8 cellular contexts compared by ENCODE assay signal in the genomic region with DNA sequence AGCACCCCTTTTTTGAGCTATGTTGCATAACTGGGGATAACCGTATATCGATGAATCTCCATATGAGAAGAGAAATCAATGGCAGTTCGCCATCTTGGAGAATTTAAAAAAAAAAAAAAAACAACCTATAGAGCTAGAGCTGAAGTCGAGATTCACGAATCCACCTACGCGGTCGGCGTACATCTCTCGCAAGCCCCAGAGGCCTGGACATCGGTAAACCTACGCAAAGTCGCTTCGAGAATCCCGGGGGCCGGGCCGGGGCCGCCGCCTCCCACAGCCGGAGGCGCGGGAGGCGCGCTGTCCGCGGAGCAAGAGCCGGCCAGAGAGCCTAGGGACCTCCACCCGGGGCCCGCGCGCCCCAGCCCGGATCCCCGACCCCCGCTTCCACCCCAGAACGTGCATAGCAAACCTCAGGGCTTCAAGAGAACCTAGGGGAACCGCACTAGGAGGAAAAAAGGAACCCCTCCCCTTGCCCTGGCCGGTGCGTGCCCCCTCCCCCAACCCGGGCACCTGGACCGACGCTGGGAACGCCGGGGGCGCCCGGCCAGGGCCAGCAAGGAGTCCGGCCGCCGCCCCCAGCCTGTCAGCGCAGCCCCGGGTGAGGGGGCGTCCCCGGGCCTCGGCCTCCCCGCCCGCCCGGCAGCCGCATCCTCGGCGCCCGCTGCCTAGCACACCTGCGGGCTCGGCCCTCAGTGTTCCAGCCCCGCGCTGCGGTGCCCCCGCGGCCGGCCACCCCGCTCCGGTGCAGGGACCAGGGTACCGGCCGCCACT. TPM values are rescaled to one million over a fixed set of nuclear protein-coding genes. Genes with fewer than 3 reads are reported as not detected.
A peak's percentile ranks its signal among the peaks of the same experiment; 100 is the strongest.
DNase-seq lines count a peak whose midpoint lies in the region; ATAC-seq, FAIRE-seq and TF ChIP-seq lines count a peak whose summit lies in the region.

No MANE protein-coding gene starts in this region.

- no peaks in the 10 kb centered on the region for H3K9me3 ChIP-seq in H1 (ENCODE audit: insufficient read depth in 2 of 2, low read depth in 1 of 2, low read length in 1 of 2)

- no peaks in the 10 kb centered on the region for H3K27me3 ChIP-seq in H1 (replicated peaks in 1 of 4; ENCODE audit: control insufficient read depth in 3 of 4, extremely low read depth in 1 of 4, insufficient read depth in 3 of 4, low read length in 3 of 4)

- peak overlapping the region; percentile 91 to 99 (median 96) for H3K9ac ChIP-seq in H1 (replicated peaks in 1 of 4; ENCODE audit: extremely low read depth in 1 of 4, low read depth in 3 of 4, low read length in 3 of 4)

- H3K4me1 Mint-ChIP-seq in activated CD8-positive, alpha-beta memory T cell treated with anti-CD3 and anti-CD28 coated beads, Interleukin-2, amount 10 ng/mL, durations not matched to agents 7 days and 5 days = peaks cover 12% of the 10 kb centered on the region
- peaks cover 14% of the 10 kb centered on the region for H3K4me1 Mint-ChIP-seq in memory B cell

- peak overlapping the region; percentile 36 for H3K27ac Mint-ChIP-seq in activated CD8-positive, alpha-beta memory T cell treated with anti-CD3 and anti-CD28 coated beads, Interleukin-2, amount 10 ng/mL, durations not matched to agents 7 days and 5 days
- H3K27ac Mint-ChIP-seq in memory B cell = peak overlapping the region; percentile 24

- H3K18ac ChIP-seq in H1 (ENCODE audit: extremely low read depth, low read length) = peak overlapping the region; percentile 95; the same call in 1 of the 2 replicates

- peak; percentile 39 to 68 for TF ChIP-seq POLR2A in H1 (IDR thresholded peaks at IDR 0.05; ENCODE audit: control extremely low read depth in 1 of 2, low read depth in 2 of 2, low read length in 2 of 2)

- peak overlapping the region; percentile 71 for H3K4me3 Mint-ChIP-seq in activated CD8-positive, alpha-beta memory T cell treated with anti-CD3 and anti-CD28 coated beads, Interleukin-2, amount 10 ng/mL, durations not matched to agents 7 days and 5 days
- peak overlapping the region; percentile 89 for H3K4me3 Mint-ChIP-seq in memory B cell

- H2AFZ ChIP-seq in H1 (ENCODE audit: low read length) = no peak overlapping the region

- no peak overlapping the region for H2BK15ac ChIP-seq in H1 (ENCODE audit: low read length)

- no peak for TF ChIP-seq CTCF in H1 (IDR thresholded peaks at IDR 0.05; ENCODE audit: control extremely low read depth in 1 of 3, insufficient read depth in 1 of 3, low read depth in 1 of 3, low read length in 3 of 3)

- 2% methylated on average over 43 of the region's 72 CpGs; no CpG with 5 or more reads in 1 of the 2 experiments for WGBS in H1 (ENCODE audit: extremely low coverage in 1 of 2, insufficient coverage in 1 of 2, insufficient read length in 1 of 2, insufficient replicate concordance in 2 of 2, low coverage in 1 of 2, low lambda C conversion rate in 2 of 2, missing lambda C conversion rate in 1 of 2), 2 experiments

- no peaks in the 10 kb centered on the region; the same call in 1 of the 2 replicates for H3K79me1 ChIP-seq in H1 (ENCODE audit: low read depth, low read length)

- CTCF ChIA-PET in activated CD8-positive, alpha-beta memory T cell treated with anti-CD3 and anti-CD28 coated beads, Interleukin-2, amount 10 ng/mL, durations not matched to agents 7 days and 5 days (lab: Charles Lee) = interaction anchor here (0.7 to 5.3 kb wide), 3 partner anchors 12 to 525 kb away, joined by 3 to 40 read pairs (median 4); no protein-coding TSS in a partner anchor
- CTCF ChIA-PET in H1 (lab: Charles Lee; ENCODE audit: partially characterized antibody) = interaction anchor here (0.7 to 9.2 kb wide), 6 partner anchors 12 to 248 kb away, joined by 3 to 75 read pairs (median 6); no protein-coding TSS in a partner anchor

- TF ChIP-seq RAD21 in H1 (IDR thresholded peaks at IDR 0.05 in 1 of 2, conservative IDR thresholded peaks at IDR 0.05 in 1 of 2; ENCODE audit: low read depth in 2 of 2, low read length in 2 of 2) = no peak

- H4K20me1 ChIP-seq in H1 (replicated peaks in 1 of 2; ENCODE audit: control insufficient read depth in 1 of 2, insufficient read depth in 2 of 2, low read length in 2 of 2) = peaks cover 4 to 12% of the 10 kb centered on the region in 2 experiments

- H3K27ac ChIP-seq in H1 (ENCODE audit: low read depth, low read length) = peak overlapping the region; percentile 95

- peaks cover 10 to 65% of the 10 kb centered on the region in 2 experiments; a peak in 3 of 4 replicates for H3K79me2 ChIP-seq in H1 (ENCODE audit: control insufficient read depth in 1 of 2, insufficient read depth in 2 of 2, low read length in 2 of 2)

- H2AK5ac ChIP-seq in H1 (ENCODE audit: low read depth, low read length) = no peak overlapping the region

- ATAC-seq in GM19025 (IDR thresholded peaks at IDR 0.05; ENCODE audit: low read depth, unreplicated experiment) = peak; percentile 57
- ATAC-seq in HG03280 (IDR thresholded peaks at IDR 0.05; ENCODE audit: unreplicated experiment) = peak; percentile 60
- ATAC-seq in activated CD8-positive, alpha-beta memory T cell treated with anti-CD3 and anti-CD28 coated beads, Interleukin-2, amount 10 ng/mL, durations not matched to agents 7 days and 5 days = peak; percentile 69
- ATAC-seq in memory B cell (ENCODE audit: low read depth) = peak; percentile 64

- peak overlapping the region; percentile 60 to 81 for H3K4me2 ChIP-seq in H1 (ENCODE audit: insufficient read depth in 1 of 2, low read depth in 2 of 2, low read length in 2 of 2)

- peak overlapping the region; percentile 19 for H2BK120ac ChIP-seq in H1 (replicated peaks; ENCODE audit: low read depth, low read length)

- peak overlapping the region; percentile 80 for H3K56ac ChIP-seq in H1 (replicated peaks; ENCODE audit: insufficient read length, low read depth, low read length)

- peak overlapping the region; percentile 86 for H2BK5ac ChIP-seq in H1 (ENCODE audit: low read depth, low read length)

- H4K8ac ChIP-seq in H1 (ENCODE audit: extremely low read depth, insufficient read depth, low read length) = peak overlapping the region; percentile 93; the same call in 1 of the 2 replicates

- H2BK12ac ChIP-seq in H1 (ENCODE audit: low read depth, low read length) = no peak overlapping the region; the same call in 1 of the 2 replicates

- H3K9me3 Mint-ChIP-seq in activated CD8-positive, alpha-beta memory T cell treated with anti-CD3 and anti-CD28 coated beads, Interleukin-2, amount 10 ng/mL, durations not matched to agents 7 days and 5 days (ENCODE audit: low read depth) = no peaks in the 10 kb centered on the region
- H3K9me3 Mint-ChIP-seq in memory B cell = peaks cover 2% of the 10 kb centered on the region

- no peak for TF ChIP-seq EP300 in H1 (IDR thresholded peaks at IDR 0.05; ENCODE audit: borderline replicate concordance in 1 of 2, low read depth in 2 of 2, low read length in 2 of 2)

- H2BK20ac ChIP-seq in H1 (ENCODE audit: low read length) = no peak overlapping the region

- H3K4ac ChIP-seq in H1 (replicated peaks; ENCODE audit: insufficient read length, low read depth, low read length) = peak overlapping the region; percentile 74

- peak overlapping the region; percentile 71 for H4K91ac ChIP-seq in H1 (replicated peaks; ENCODE audit: insufficient read length, low read length)

- H3K36me3 ChIP-seq in H1 (ENCODE audit: control insufficient read depth in 2 of 4, insufficient read depth in 4 of 4, low read length in 3 of 4) = peaks cover 6 to 32% (median 17%) of the 10 kb centered on the region in 4 experiments

- FAIRE-seq in H1 (lab: Jason Lieb, UNC) = no peak

- H3K14ac ChIP-seq in H1 (ENCODE audit: insufficient read length) = no peak overlapping the region

- peak overlapping the region; percentile 91 for H4K5ac ChIP-seq in H1 (ENCODE audit: insufficient read length, low read depth, low read length)

- DNase-seq in AG08395 (ENCODE audit: low spot score) (peak; percentile 64), NCI-H510A (lab: John Stamatoyannopoulos, UW) (peak; percentile 53), H1 (ENCODE audit: low read depth in 1 of 2, low spot score in 2 of 2) (peak in 1 of 2 experiments; percentile 83), memory B cell (ENCODE audit: low spot score in 2 of 2) (peak; percentile 73 to 76)
- peak; percentile 76 for DNase-seq in activated CD8-positive, alpha-beta memory T cell treated with anti-CD3 and anti-CD28 coated beads, Interleukin-2, amount 10 ng/mL, durations not matched to agents 7 days and 5 days
- peak; percentile 37 to 48 (median 43) for DNase-seq in stimulated activated CD4-positive, alpha-beta T cell treated with anti-CD3 and anti-CD28 coated beads, TNF-alpha, amount 100 ng/mL, for 48 hours (ENCODE audit: low read depth in 3 of 3)

- H3K36me3 Mint-ChIP-seq in activated CD8-positive, alpha-beta memory T cell treated with anti-CD3 and anti-CD28 coated beads, Interleukin-2, amount 10 ng/mL, durations not matched to agents 7 days and 5 days = peaks cover 2% of the 10 kb centered on the region
- peaks cover 2% of the 10 kb centered on the region for H3K36me3 Mint-ChIP-seq in memory B cell

- peak overlapping the region; percentile 79 to 92 (median 88) for H3K4me3 ChIP-seq in H1 (ENCODE audit: extremely low read depth in 1 of 4, insufficient read depth in 2 of 4, low read depth in 3 of 4, low read length in 4 of 4)

- H3K23me2 ChIP-seq in H1 (ENCODE audit: low read depth, low read length) = peaks cover 10% of the 10 kb centered on the region

- H3K23ac ChIP-seq in H1 (ENCODE audit: insufficient read length) = no peak overlapping the region

- POLR2A ChIA-PET in H1 (lab: Charles Lee; ENCODE audit: partially characterized antibody) = interaction anchor here (0.6 to 6.1 kb wide), 26 partner anchors 8 to 837 kb away, joined by 3 to 30 read pairs (median 4); a partner anchor contains a TSS

- peaks cover 48% of the 10 kb centered on the region for H3K27me3 Mint-ChIP-seq in activated CD8-positive, alpha-beta memory T cell treated with anti-CD3 and anti-CD28 coated beads, Interleukin-2, amount 10 ng/mL, durations not matched to agents 7 days and 5 days
- H3K27me3 Mint-ChIP-seq in memory B cell = peaks cover 7% of the 10 kb centered on the region

- peaks cover 0 to 12% (median 3%) of the 10 kb centered on the region in 4 experiments; a peak in 4 of 7 replicates for H3K4me1 ChIP-seq in H1 (replicated peaks in 1 of 4; ENCODE audit: control insufficient read depth in 3 of 4, insufficient read depth in 4 of 4, low read length in 3 of 4)

TF ChIP-seq in H1, 55 proteins besides CTCF, POLR2A, EP300 and RAD21 (continues in another document):
- TF ChIP-seq KDM4A (IDR thresholded peaks at IDR 0.05; ENCODE audit: low read depth, low read length, severe bottlenecking) = peak; percentile 10

RNA-seq across cellular contexts. Expression of a gene that starts 0.6 kb away (rescaled TPM):
- total RNA-seq in activated CD8-positive, alpha-beta memory T cell treated with anti-CD3 and anti-CD28 coated beads, Interleukin-2, amount 10 ng/mL, durations not matched to agents 7 days and 5 days = 1 to 10 TPM; 1.0 to 1.1 TPM
- total RNA-seq in H1 (2021; fragmentation: NEBNext Ultra II Directional; extraction: Animal tissue kit (Norgen Biotek cat#: 25700)) = 175 and 178 TPM in 2 replicates
- polyA plus RNA-seq in H1 (2011; rRNA removed) = 165 and 311 TPM in 2 replicates
- polyA plus RNA-seq in H1 (2011; cell fraction: cytosol; rRNA removed) = 241 TPM
- 72.0 TPM for polyA plus RNA-seq in H1 (2011; cell fraction: nucleus; rRNA removed)
- 121 to 190 TPM (median 156 TPM) in 4 replicates for polyA plus RNA-seq in H1 (2012, experiment 1 of 2)
- polyA plus RNA-seq in H1 (2012, experiment 2 of 2) = 77.8 TPM
- 93.5 TPM for polyA plus RNA-seq in H1 (2013, experiment 1 of 2)
- 87.9 TPM for polyA plus RNA-seq in H1 (2013, experiment 2 of 2)
- 152 and 194 TPM in 2 replicates for polyA minus RNA-seq in H1 (2011; rRNA and poly(A)+ RNA removed)
- 100 TPM for polyA minus RNA-seq in H1 (2011; cell fraction: cytosol; rRNA and poly(A)+ RNA removed)
- polyA minus RNA-seq in H1 (2011; cell fraction: nucleus; rRNA and poly(A)+ RNA removed) = 223 TPM

Comparison
In these comparisons a context has a peak if more than half of its experiments do, and no peak if none do; other contexts are left out.
1. RNA of a gene that starts 0.6 kb away (total RNA-seq): 175 to 178 TPM in H1; 1.0 to 1.1 TPM in activated CD8-positive, alpha-beta memory T cell treated with anti-CD3 and anti-CD28 coated beads, Interleukin-2, amount 10 ng/mL, durations not matched to agents 7 days and 5 days; every median in the first group is over 10 times any median in the second.
2. Peak in every context shown above with its lines, with median percentiles within 50 percentile points of each other: ATAC-seq.